24 cellular contexts compared by ENCODE assay signal in genomic region chr4:37960098-37960497, GRCh38. TPM values are rescaled to one million over a fixed set of nuclear protein-coding genes. Genes with fewer than 3 reads are reported as not detected.
DNase-seq lines count a peak whose midpoint lies in the region; ATAC-seq and TF ChIP-seq lines count a peak whose summit lies in the region.
"Had no signal": no experiment of that assay in that cellular context is flagged by ENCODE, and none has a peak within 500 bp of the region (broad histone marks: within the 10 kb centered on the region; RNA-seq: fewer than 3 reads in every experiment).

PTTG2 (plus strand) TSS chr4:37960398; CDS start chr4:37960435, 37 bp downstream.

- H3K4me1 Mint-ChIP-seq in activated naive CD8-positive, alpha-beta T cell treated with anti-CD3 and anti-CD28 coated beads for 36 hours: peaks cover 5% of the 10 kb centered on the region
- H3K4me1 Mint-ChIP-seq in activated naive CD8-positive, alpha-beta T cell treated with anti-CD3 and anti-CD28 coated beads, Interleukin-2, amount 50 U/mL, for 24 hours: peaks cover 11% of the 10 kb centered on the region
- peaks cover 11% of the 10 kb centered on the region for H3K4me1 Mint-ChIP-seq in CD8-positive, alpha-beta T cell (ENCODE audit: low read depth)
- H3K4me1 Mint-ChIP-seq in mesothelial cell of epicardium: peaks cover 17% of the 10 kb centered on the region
- H3K4me1 Mint-ChIP-seq in CD4-positive, alpha-beta memory T cell: peaks cover 5 to 8% (median 7%) of the 10 kb centered on the region in 4 donors
- H3K4me1 Mint-ChIP-seq: GM23338 had no signal

- H3K4me3 Mint-ChIP-seq in activated naive CD8-positive, alpha-beta T cell treated with anti-CD3 and anti-CD28 coated beads for 36 hours: no peak within 1 kb of the TSS
- no peak within 1 kb of the TSS for H3K4me3 Mint-ChIP-seq in activated naive CD8-positive, alpha-beta T cell treated with anti-CD3 and anti-CD28 coated beads, Interleukin-2, amount 50 U/mL, for 24 hours
- no peak within 1 kb of the TSS for H3K4me3 Mint-ChIP-seq in CD8-positive, alpha-beta T cell
- H3K4me3 Mint-ChIP-seq in mesothelial cell of epicardium: no peak within 1 kb of the TSS
- H3K4me3 Mint-ChIP-seq in CD4-positive, alpha-beta memory T cell: no peak within 1 kb of the TSS
- H3K4me3 Mint-ChIP-seq: B cell; CD4-positive, CD25-positive, alpha-beta regulatory T cell; GM23338; HFFc6 had no signal

- no peak within 1 kb of the TSS for H3K9ac ChIP-seq in smooth muscle cell (ENCODE audit: low read depth)
- H3K9ac ChIP-seq: BLaER1 had no signal

- TF ChIP-seq CTCF in CD8-positive, alpha-beta T cell (IDR thresholded peaks at IDR 0.05): no peak
- no peak for TF ChIP-seq CTCF in mesothelial cell of epicardium (IDR thresholded peaks at IDR 0.05; ENCODE audit: unreplicated experiment)
- no peak for TF ChIP-seq CTCF in smooth muscle cell (IDR thresholded peaks at IDR 0.05; ENCODE audit: borderline replicate concordance, insufficient read depth, poor library complexity, severe bottlenecking)

- H3K9me3 ChIP-seq in CD8-positive, alpha-beta T cell (ENCODE audit: low read length): no peaks in the 10 kb centered on the region
- no peaks in the 10 kb centered on the region for H3K9me3 ChIP-seq in smooth muscle cell (replicated peaks; ENCODE audit: low read depth)
- H3K9me3 ChIP-seq in CD4-positive, alpha-beta memory T cell (ENCODE audit: control insufficient read depth in 1 of 2, low read length in 2 of 2): no peaks in the 10 kb centered on the region
- H3K9me3 ChIP-seq: BLaER1, HAP-1 had no signal

- H3K27ac Mint-ChIP-seq in activated naive CD8-positive, alpha-beta T cell treated with anti-CD3 and anti-CD28 coated beads for 36 hours: peak within 1 kb of the TSS; percentile 34
- H3K27ac Mint-ChIP-seq in activated naive CD8-positive, alpha-beta T cell treated with anti-CD3 and anti-CD28 coated beads, Interleukin-2, amount 50 U/mL, for 24 hours: no peak within 1 kb of the TSS
- H3K27ac Mint-ChIP-seq in CD8-positive, alpha-beta T cell: peak within 1 kb of the TSS; percentile 3
- H3K27ac Mint-ChIP-seq in mesothelial cell of epicardium: peak within 1 kb of the TSS; percentile 13
- H3K27ac Mint-ChIP-seq in CD4-positive, alpha-beta memory T cell: peak within 1 kb of the TSS in 2 of 7 donors; percentile 25 to 52
- H3K27ac Mint-ChIP-seq: B cell; CD4-positive, CD25-positive, alpha-beta regulatory T cell; GM23338; HFFc6 had no signal

- H3K4me1 ChIP-seq in CD8-positive, alpha-beta T cell (ENCODE audit: insufficient read depth, low read length): no peaks in the 10 kb centered on the region
- H3K4me1 ChIP-seq in smooth muscle cell (ENCODE audit: low read depth): no peaks in the 10 kb centered on the region
- no peaks in the 10 kb centered on the region for H3K4me1 ChIP-seq in CD4-positive, alpha-beta memory T cell (ENCODE audit: insufficient read depth, low read length)
- H3K4me1 ChIP-seq: HAP-1 had no signal

- peak within 1 kb of the TSS; percentile 66 for H2AFZ ChIP-seq in smooth muscle cell (ENCODE audit: low read depth)
- H2AFZ ChIP-seq: GM23338 had no signal

- CTCF ChIA-PET in CD8-positive, alpha-beta T cell (lab: Charles Lee): no interaction called here
- CTCF ChIA-PET in CD4-positive, alpha-beta memory T cell (lab: Charles Lee; ENCODE audit: partially characterized antibody): interaction anchor here (1.8 kb wide), 1 partner anchor 10 kb away, joined by 5 read pairs; no protein-coding TSS in a partner anchor

- H3K36me3 Mint-ChIP-seq in activated naive CD8-positive, alpha-beta T cell treated with anti-CD3 and anti-CD28 coated beads for 36 hours: peaks cover 3% of the 10 kb centered on the region
- H3K36me3 Mint-ChIP-seq in activated naive CD8-positive, alpha-beta T cell treated with anti-CD3 and anti-CD28 coated beads, Interleukin-2, amount 50 U/mL, for 24 hours (ENCODE audit: low read depth): peaks cover 1% of the 10 kb centered on the region
- H3K36me3 Mint-ChIP-seq in CD8-positive, alpha-beta T cell: peaks cover 8% of the 10 kb centered on the region
- no peaks in the 10 kb centered on the region for H3K36me3 Mint-ChIP-seq in mesothelial cell of epicardium
- peaks cover 4 to 15% of the 10 kb centered on the region in 2 donors for H3K36me3 Mint-ChIP-seq in CD4-positive, alpha-beta memory T cell

- no peak for DNase-seq in activated naive CD8-positive, alpha-beta T cell treated with anti-CD3 and anti-CD28 coated beads for 36 hours
- no peak for DNase-seq in activated naive CD8-positive, alpha-beta T cell treated with anti-CD3 and anti-CD28 coated beads, Interleukin-2, amount 50 U/mL, for 24 hours
- no peak for DNase-seq in CD8-positive, alpha-beta T cell
- no peak for DNase-seq in mesothelial cell of epicardium (ENCODE audit: low spot score in 2 of 2, unreplicated experiment in 2 of 2)
- DNase-seq in smooth muscle cell (lab: John Stamatoyannopoulos, UW; ENCODE audit: unreplicated experiment): no peak
- no peak for DNase-seq in activated effector memory CD4-positive, alpha-beta T cell treated with Interleukin-2 at 50 U/mL for 16 hours
- DNase-seq in CD4-positive, alpha-beta memory T cell: no peak
- DNase-seq in KG1 (lab: John Stamatoyannopoulos, UW): no peak
- DNase-seq: Calu3; CD4-positive, CD25-positive, alpha-beta regulatory T cell; COR-L47; DMS79 treated with DMSO at 0.1 percent for 48 hours; GF-D8; HFFc6 had no signal

- H3K9me3 Mint-ChIP-seq in activated naive CD8-positive, alpha-beta T cell treated with anti-CD3 and anti-CD28 coated beads for 36 hours: no peaks in the 10 kb centered on the region
- no peaks in the 10 kb centered on the region for H3K9me3 Mint-ChIP-seq in activated naive CD8-positive, alpha-beta T cell treated with anti-CD3 and anti-CD28 coated beads, Interleukin-2, amount 50 U/mL, for 24 hours
- no peaks in the 10 kb centered on the region for H3K9me3 Mint-ChIP-seq in CD8-positive, alpha-beta T cell
- H3K9me3 Mint-ChIP-seq in mesothelial cell of epicardium: no peaks in the 10 kb centered on the region
- peaks cover 0 to 2% (median 0%) of the 10 kb centered on the region in 8 donors for H3K9me3 Mint-ChIP-seq in CD4-positive, alpha-beta memory T cell
- H3K9me3 Mint-ChIP-seq: GM23338, HFFc6 had no signal

- no peak within 1 kb of the TSS for H3K4me2 ChIP-seq in smooth muscle cell
- H3K4me2 ChIP-seq: BLaER1, GM23338 had no signal

- no peaks in the 10 kb centered on the region for H4K20me1 ChIP-seq in smooth muscle cell (ENCODE audit: low read depth)
- H4K20me1 ChIP-seq: BLaER1 had no signal

- H3K27me3 Mint-ChIP-seq in activated naive CD8-positive, alpha-beta T cell treated with anti-CD3 and anti-CD28 coated beads for 36 hours: no peaks in the 10 kb centered on the region
- no peaks in the 10 kb centered on the region for H3K27me3 Mint-ChIP-seq in activated naive CD8-positive, alpha-beta T cell treated with anti-CD3 and anti-CD28 coated beads, Interleukin-2, amount 50 U/mL, for 24 hours
- no peaks in the 10 kb centered on the region for H3K27me3 Mint-ChIP-seq in CD8-positive, alpha-beta T cell (ENCODE audit: low read depth)
- H3K27me3 Mint-ChIP-seq in mesothelial cell of epicardium (ENCODE audit: low read depth): no peaks in the 10 kb centered on the region
- H3K27me3 Mint-ChIP-seq in CD4-positive, alpha-beta memory T cell: no peaks in the 10 kb centered on the region
- H3K27me3 Mint-ChIP-seq: B cell; CD4-positive, CD25-positive, alpha-beta regulatory T cell had no signal

- no peaks in the 10 kb centered on the region for H3K36me3 ChIP-seq in CD8-positive, alpha-beta T cell (ENCODE audit: insufficient read depth, low read length)
- no peaks in the 10 kb centered on the region for H3K36me3 ChIP-seq in smooth muscle cell (ENCODE audit: low read depth)
- no peaks in the 10 kb centered on the region for H3K36me3 ChIP-seq in CD4-positive, alpha-beta memory T cell (ENCODE audit: insufficient read depth, low read length)
- H3K36me3 ChIP-seq: BLaER1, HAP-1 had no signal

- intact Hi-C loops in CD8-positive, alpha-beta T cell (cut with DNase I, micrococcal nuclease): no loop called here
- intact Hi-C loops in CD4-positive, alpha-beta memory T cell (cut with micrococcal nuclease): no loop called here

- H3K27me3 ChIP-seq in CD8-positive, alpha-beta T cell (ENCODE audit: insufficient read depth, low read length): no peaks in the 10 kb centered on the region
- H3K27me3 ChIP-seq in smooth muscle cell (ENCODE audit: low read depth): no peaks in the 10 kb centered on the region
- H3K27me3 ChIP-seq in CD4-positive, alpha-beta memory T cell (ENCODE audit: insufficient read depth, low read length): no peaks in the 10 kb centered on the region
- H3K27me3 ChIP-seq: BLaER1 had no signal

- H3K4me3 ChIP-seq in CD8-positive, alpha-beta T cell (ENCODE audit: low read depth, low read length): no peak within 1 kb of the TSS
- no peak within 1 kb of the TSS for H3K4me3 ChIP-seq in smooth muscle cell
- no peak within 1 kb of the TSS for H3K4me3 ChIP-seq in CD4-positive, alpha-beta memory T cell (ENCODE audit: low read length in 2 of 2)
- H3K4me3 ChIP-seq: BLaER1, GM23338, HAP-1 had no signal

- H3K27ac ChIP-seq in CD8-positive, alpha-beta T cell (ENCODE audit: low read depth, low read length): no peak within 1 kb of the TSS
- no peak within 1 kb of the TSS for H3K27ac ChIP-seq in smooth muscle cell (ENCODE audit: low read depth)
- H3K27ac ChIP-seq in CD4-positive, alpha-beta memory T cell (ENCODE audit: low read depth, low read length): no peak within 1 kb of the TSS
- H3K27ac ChIP-seq: 22Rv1, BLaER1, C4-2B had no signal

- H3K79me2 ChIP-seq in smooth muscle cell (ENCODE audit: low read depth): no peaks in the 10 kb centered on the region

- no peak for ATAC-seq in activated naive CD8-positive, alpha-beta T cell treated with anti-CD3 and anti-CD28 coated beads, Interleukin-2, amount 50 U/mL, for 24 hours
- no peak for ATAC-seq in CD8-positive, alpha-beta T cell
- ATAC-seq: GM23338 had no signal

- 92% methylated on average over 5 of the region's 5 CpGs for WGBS in smooth muscle cell (ENCODE audit: low lambda C conversion rate)

- H3F3A ChIP-seq in smooth muscle cell (ENCODE audit: low read depth): peaks cover 3% of the 10 kb centered on the region

- POLR2A ChIA-PET in CD8-positive, alpha-beta T cell (lab: Charles Lee): no interaction called here
- POLR2A ChIA-PET in CD4-positive, alpha-beta memory T cell (lab: Charles Lee; ENCODE audit: partially characterized antibody): no interaction called here

RNA-seq across cellular contexts. Expression of gene PTTG2, which starts in this region (rescaled TPM):
- under 1 TPM in 1 of 2 experiments, not detected in 1; 0.34 TPM for total RNA-seq in activated naive CD8-positive, alpha-beta T cell treated with anti-CD3 and anti-CD28 coated beads for 36 hours
- total RNA-seq in CD8-positive, alpha-beta T cell: 1 to 10 TPM in 1 of 2 experiments, under 1 TPM in 1; 0.98 to 1.4 TPM
- total RNA-seq in mesothelial cell of epicardium (not detected in 3 replicates), smooth muscle cell (not detected in 2 replicates)
- polyA plus RNA-seq in smooth muscle cell: not detected in 2 replicates
- total RNA-seq in CD4-positive, alpha-beta memory T cell: 1 to 10 TPM; 1.5 to 1.9 TPM
- not detected for polyA plus RNA-seq in CD4-positive, alpha-beta memory T cell
- total RNA-seq: Calu3, Daoy, G401, GM23338, H4, HFFc6 had no signal
- polyA plus RNA-seq: AG04450; CD4-positive, CD25-positive, alpha-beta regulatory T cell had no signal
